14 cellular contexts compared by ENCODE assay signal in the genomic region with DNA sequence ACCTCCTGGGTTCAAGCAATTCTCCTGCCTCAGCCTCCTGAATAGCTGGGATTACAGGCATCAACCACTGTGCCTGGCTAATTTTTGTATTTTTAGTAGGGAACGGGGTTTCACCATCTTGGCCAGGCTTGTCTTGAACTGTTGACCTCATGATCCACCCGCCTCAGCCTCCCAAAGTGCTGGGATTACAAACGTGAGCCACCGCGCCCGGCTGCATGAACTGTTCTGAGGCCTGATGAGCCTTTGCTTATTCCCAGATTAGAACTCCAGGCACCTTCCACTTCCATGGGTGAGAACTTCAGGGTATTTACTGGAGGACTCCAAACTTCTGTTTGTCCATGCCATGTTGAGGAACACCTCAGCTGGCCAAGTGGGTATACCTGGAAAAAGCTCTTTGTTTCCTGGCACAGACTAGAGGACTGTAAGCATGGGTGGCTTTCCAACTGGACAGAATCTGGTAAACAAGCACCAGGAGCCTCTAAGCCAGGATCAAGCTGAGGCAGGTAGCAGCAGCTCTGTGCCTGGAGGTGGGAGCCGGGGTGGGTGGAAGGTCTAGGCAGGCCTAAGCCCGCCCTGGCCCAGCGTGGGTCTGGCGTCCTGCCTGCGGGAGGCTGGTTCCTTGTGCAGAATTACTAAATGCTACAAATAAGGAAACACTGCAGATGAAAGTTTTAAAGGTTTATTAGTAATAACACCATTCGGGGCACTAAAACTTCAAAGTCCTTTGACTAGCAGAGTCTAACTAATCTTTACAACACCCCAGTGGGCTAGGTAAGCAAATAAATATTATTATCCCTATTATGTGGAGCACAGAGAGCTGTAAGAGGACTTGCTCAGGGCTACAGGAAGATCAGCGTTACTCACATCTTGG.
DNase-seq lines count a peak whose midpoint lies in the region; ATAC-seq, FAIRE-seq and TF ChIP-seq lines count a peak whose summit lies in the region.
"Had no signal": no experiment of that assay in that cellular context is flagged by ENCODE, and none has a peak within 500 bp of the region (broad histone marks: within the 10 kb centered on the region; RNA-seq: fewer than 3 reads in every experiment).

No MANE protein-coding gene starts in this region.

- peak overlapping the region; percentile 83 for H3K27ac Mint-ChIP-seq in neural progenitor cell
- H3K27ac Mint-ChIP-seq: activated CD8-positive, alpha-beta memory T cell treated with anti-CD3 and anti-CD28 coated beads, Interleukin-2, amount 10 ng/mL, durations not matched to agents 7 days and 5 days; activated naive CD8-positive, alpha-beta T cell treated with anti-CD3 and anti-CD28 coated beads, Interleukin-2, amount 10 ng/mL, durations not matched to agents 7 days and 5 days had no signal

- no peak overlapping the region for H2BK20ac ChIP-seq in H1 (ENCODE audit: low read length)

- H4K20me1 ChIP-seq in H1 (replicated peaks in 1 of 2; ENCODE audit: control insufficient read depth in 1 of 2, insufficient read depth in 2 of 2, low read length in 2 of 2) = no peaks in the 10 kb centered on the region
- no peaks in the 10 kb centered on the region for H4K20me1 ChIP-seq in neural progenitor cell (ENCODE audit: low read depth)

- no peak overlapping the region for H3K14ac ChIP-seq in H1 (ENCODE audit: insufficient read length)

- no peak overlapping the region for H3K56ac ChIP-seq in H1 (replicated peaks; ENCODE audit: insufficient read length, low read depth, low read length)

- H2BK15ac ChIP-seq in H1 (ENCODE audit: low read length) = no peak overlapping the region

- H3K36me3 ChIP-seq in right atrium auricular region (no peaks in the 10 kb centered on the region), H1 (ENCODE audit: control insufficient read depth in 2 of 4, insufficient read depth in 4 of 4, low read length in 3 of 4) (no peaks in the 10 kb centered on the region), neural progenitor cell (no peaks in the 10 kb centered on the region), aorta (ENCODE audit: control insufficient read depth in 1 of 2, insufficient read depth in 2 of 2, low read length in 1 of 2) (no peaks in the 10 kb centered on the region), sigmoid colon (no peaks in the 10 kb centered on the region)

- H2BK12ac ChIP-seq in H1 (ENCODE audit: low read depth, low read length) = no peak overlapping the region

- H3K4ac ChIP-seq in H1 (replicated peaks; ENCODE audit: insufficient read length, low read depth, low read length) = peak overlapping the region; percentile 65

- ATAC-seq in left ventricle myocardium superior (peak; percentile 32), aorta (ENCODE audit: low FRiP score) (peak; percentile 64)
- ATAC-seq: activated CD8-positive, alpha-beta memory T cell treated with anti-CD3 and anti-CD28 coated beads, Interleukin-2, amount 10 ng/mL, durations not matched to agents 7 days and 5 days had no signal

- H3K9ac ChIP-seq in H1 (replicated peaks in 1 of 4; ENCODE audit: extremely low read depth in 1 of 4, low read depth in 3 of 4, low read length in 3 of 4) (no peak overlapping the region), neural progenitor cell (no peak overlapping the region)

- no peaks in the 10 kb centered on the region for H3K9me3 Mint-ChIP-seq in neural progenitor cell
- H3K9me3 Mint-ChIP-seq: activated naive CD8-positive, alpha-beta T cell treated with anti-CD3 and anti-CD28 coated beads, Interleukin-2, amount 10 ng/mL, durations not matched to agents 7 days and 5 days had no signal

- H3K27ac ChIP-seq in right atrium auricular region (no peak overlapping the region), H1 (ENCODE audit: low read depth, low read length) (no peak overlapping the region), neural progenitor cell (no peak overlapping the region), aorta (ENCODE audit: low read depth in 1 of 2, low read length in 2 of 2) (peak overlapping the region in 1 of 2 donors; percentile 53), sigmoid colon (peak overlapping the region in 1 of 4 donors; percentile 6)
- H3K27ac ChIP-seq: testis had no signal

- no peaks in the 10 kb centered on the region for H3K9me3 ChIP-seq in right atrium auricular region
- H3K9me3 ChIP-seq in H1 (ENCODE audit: insufficient read depth in 2 of 2, low read depth in 1 of 2, low read length in 1 of 2) = no peaks in the 10 kb centered on the region
- H3K9me3 ChIP-seq in neural progenitor cell (ENCODE audit: low read depth) = no peaks in the 10 kb centered on the region
- no peaks in the 10 kb centered on the region for H3K9me3 ChIP-seq in aorta (ENCODE audit: control insufficient read depth, low read length)
- H3K9me3 ChIP-seq in sigmoid colon = no peaks in the 10 kb centered on the region
- H3K9me3 ChIP-seq: testis had no signal

- no peak overlapping the region for H3K23ac ChIP-seq in H1 (ENCODE audit: insufficient read length)

- DNase-seq in left ventricle myocardium superior (no peak), right atrium auricular region (ENCODE audit: low spot score) (no peak), H1 (ENCODE audit: low read depth in 1 of 2, low spot score in 2 of 2) (no peak), neural progenitor cell (ENCODE audit: low spot score) (no peak), aorta (peak in 1 of 2 donors; percentile 65), inferior parietal cortex (ENCODE audit: extremely low spot score) (no peak), sigmoid colon (no peak), GDM1 (lab: John Stamatoyannopoulos, UW) (no peak)
- DNase-seq: activated CD8-positive, alpha-beta memory T cell treated with anti-CD3 and anti-CD28 coated beads, Interleukin-2, amount 10 ng/mL, durations not matched to agents 7 days and 5 days; activated naive CD8-positive, alpha-beta T cell treated with anti-CD3 and anti-CD28 coated beads, Interleukin-2, amount 10 ng/mL, durations not matched to agents 7 days and 5 days; cortex of kidney; NCI-H1930; testis had no signal

- CTCF ChIA-PET in H1 (lab: Charles Lee; ENCODE audit: partially characterized antibody) = interaction anchor here (1.5 kb wide), 1 partner anchor 18 kb away, joined by 3 read pairs; no protein-coding TSS in a partner anchor

- H4K5ac ChIP-seq in H1 (ENCODE audit: insufficient read length, low read depth, low read length) = no peak overlapping the region

- H3K79me1 ChIP-seq in H1 (ENCODE audit: low read depth, low read length) = no peaks in the 10 kb centered on the region

- intact Hi-C loops in left ventricle myocardium superior (cut with micrococcal nuclease) = no loop called here
- intact Hi-C loops in aorta (cut with DNase I) = loop anchor here in 1 of 2 donors (5.0 kb wide), 1 partner anchor 80 kb away; a partner anchor contains a TSS
- intact Hi-C loops in sigmoid colon (cut with DNase I) = no loop called here

- H3K79me2 ChIP-seq in H1 (ENCODE audit: control insufficient read depth in 1 of 2, insufficient read depth in 2 of 2, low read length in 2 of 2) = no peaks in the 10 kb centered on the region
- H3K79me2 ChIP-seq in neural progenitor cell (ENCODE audit: low read depth) = no peaks in the 10 kb centered on the region

- H3K4me1 ChIP-seq in right atrium auricular region = no peaks in the 10 kb centered on the region
- peaks cover 0 to 2% (median under 1%) of the 10 kb centered on the region in 4 experiments; a peak in 1 of 7 replicates for H3K4me1 ChIP-seq in H1 (replicated peaks in 1 of 4; ENCODE audit: control insufficient read depth in 3 of 4, insufficient read depth in 4 of 4, low read length in 3 of 4)
- peaks cover 3% of the 10 kb centered on the region for H3K4me1 ChIP-seq in neural progenitor cell
- no peaks in the 10 kb centered on the region for H3K4me1 ChIP-seq in aorta (ENCODE audit: control insufficient read depth in 1 of 2, insufficient read depth in 2 of 2, low read length in 2 of 2)
- H3K4me1 ChIP-seq in sigmoid colon = no peaks in the 10 kb centered on the region
- H3K4me1 ChIP-seq: testis had no signal

- no peak overlapping the region for H4K91ac ChIP-seq in H1 (replicated peaks; ENCODE audit: insufficient read length, low read length)

- TF ChIP-seq POLR2A in H1 (IDR thresholded peaks at IDR 0.05; ENCODE audit: control extremely low read depth in 1 of 2, low read depth in 2 of 2, low read length in 2 of 2) (no peak), sigmoid colon (IDR thresholded peaks at IDR 0.05) (no peak)

- H3F3A ChIP-seq in neural progenitor cell (ENCODE audit: low read depth) = no peaks in the 10 kb centered on the region

- no peaks in the 10 kb centered on the region for H3K27me3 ChIP-seq in right atrium auricular region
- no peaks in the 10 kb centered on the region for H3K27me3 ChIP-seq in H1 (replicated peaks in 1 of 4; ENCODE audit: control insufficient read depth in 3 of 4, extremely low read depth in 1 of 4, insufficient read depth in 3 of 4, low read length in 3 of 4)
- no peaks in the 10 kb centered on the region for H3K27me3 ChIP-seq in neural progenitor cell
- no peaks in the 10 kb centered on the region for H3K27me3 ChIP-seq in aorta (ENCODE audit: control insufficient read depth in 1 of 2, insufficient read depth in 2 of 2, low read length in 1 of 2)
- H3K27me3 ChIP-seq in sigmoid colon = no peaks in the 10 kb centered on the region
- H3K27me3 ChIP-seq: testis had no signal

- WGBS in H1 (ENCODE audit: extremely low coverage in 1 of 2, insufficient coverage in 1 of 2, insufficient read length in 1 of 2, insufficient replicate concordance in 2 of 2, low coverage in 1 of 2, low lambda C conversion rate in 2 of 2, missing lambda C conversion rate in 1 of 2), 2 experiments = 93% methylated on average over 13 of the region's 13 CpGs; no CpG with 5 or more reads in 1 of the 2 experiments
- WGBS in aorta, 2 donors = 48 to 52% methylated on average over 13 of the region's 13 CpGs
- WGBS in sigmoid colon, 2 donors = 71 to 77% methylated on average over 13 of the region's 13 CpGs

- H2AFZ ChIP-seq in H1 (ENCODE audit: low read length) (no peak overlapping the region), neural progenitor cell (replicated peaks) (no peak overlapping the region)

- no peak overlapping the region for H4K8ac ChIP-seq in H1 (ENCODE audit: extremely low read depth, insufficient read depth, low read length)

- no peaks in the 10 kb centered on the region for H3K27me3 Mint-ChIP-seq in neural progenitor cell (ENCODE audit: insufficient read depth, low read depth)
- H3K27me3 Mint-ChIP-seq: activated CD8-positive, alpha-beta memory T cell treated with anti-CD3 and anti-CD28 coated beads, Interleukin-2, amount 10 ng/mL, durations not matched to agents 7 days and 5 days; activated naive CD8-positive, alpha-beta T cell treated with anti-CD3 and anti-CD28 coated beads, Interleukin-2, amount 10 ng/mL, durations not matched to agents 7 days and 5 days had no signal

- no peak overlapping the region for H3K4me2 ChIP-seq in H1 (ENCODE audit: insufficient read depth in 1 of 2, low read depth in 2 of 2, low read length in 2 of 2)
- H3K4me2 ChIP-seq in neural progenitor cell = no peak overlapping the region

- no peak for TF ChIP-seq RAD21 in H1 (IDR thresholded peaks at IDR 0.05 in 1 of 2, conservative IDR thresholded peaks at IDR 0.05 in 1 of 2; ENCODE audit: low read depth in 2 of 2, low read length in 2 of 2)

- peaks cover 14% of the 10 kb centered on the region for H3K4me1 Mint-ChIP-seq in neural progenitor cell
- H3K4me1 Mint-ChIP-seq: activated CD8-positive, alpha-beta memory T cell treated with anti-CD3 and anti-CD28 coated beads, Interleukin-2, amount 10 ng/mL, durations not matched to agents 7 days and 5 days; activated naive CD8-positive, alpha-beta T cell treated with anti-CD3 and anti-CD28 coated beads, Interleukin-2, amount 10 ng/mL, durations not matched to agents 7 days and 5 days had no signal

- H3K23me2 ChIP-seq in H1 (ENCODE audit: low read depth, low read length) = no peaks in the 10 kb centered on the region

- no peak for TF ChIP-seq EP300 in H1 (IDR thresholded peaks at IDR 0.05; ENCODE audit: borderline replicate concordance in 1 of 2, low read depth in 2 of 2, low read length in 2 of 2)
- TF ChIP-seq EP300 in sigmoid colon (IDR thresholded peaks at IDR 0.05) = no peak

- no peak overlapping the region for H2AK5ac ChIP-seq in H1 (ENCODE audit: low read depth, low read length)

- H3K36me3 Mint-ChIP-seq in neural progenitor cell = no peaks in the 10 kb centered on the region
- H3K36me3 Mint-ChIP-seq: activated CD8-positive, alpha-beta memory T cell treated with anti-CD3 and anti-CD28 coated beads, Interleukin-2, amount 10 ng/mL, durations not matched to agents 7 days and 5 days; activated naive CD8-positive, alpha-beta T cell treated with anti-CD3 and anti-CD28 coated beads, Interleukin-2, amount 10 ng/mL, durations not matched to agents 7 days and 5 days had no signal

- H2BK120ac ChIP-seq in H1 (replicated peaks; ENCODE audit: low read depth, low read length) = no peak overlapping the region

- POLR2A ChIA-PET in H1 (lab: Charles Lee; ENCODE audit: partially characterized antibody) = no interaction called here

- H3K4me3 ChIP-seq in right atrium auricular region (no peak overlapping the region), H1 (ENCODE audit: extremely low read depth in 1 of 4, insufficient read depth in 2 of 4, low read depth in 3 of 4, low read length in 4 of 4) (no peak overlapping the region), neural progenitor cell (no peak overlapping the region), aorta (ENCODE audit: low read length in 2 of 2) (no peak overlapping the region), sigmoid colon (no peak overlapping the region)
- H3K4me3 ChIP-seq: testis had no signal

- TF ChIP-seq CTCF in right atrium auricular region (IDR thresholded peaks at IDR 0.05) (no peak), H1 (IDR thresholded peaks at IDR 0.05; ENCODE audit: control extremely low read depth in 1 of 3, insufficient read depth in 1 of 3, low read depth in 1 of 3, low read length in 3 of 3) (no peak), neural progenitor cell (IDR thresholded peaks at IDR 0.05) (no peak), sigmoid colon (IDR thresholded peaks at IDR 0.05) (no peak)

- no peak for FAIRE-seq in H1 (lab: Jason Lieb, UNC)
- FAIRE-seq: TTC549 had no signal

- no peak overlapping the region for H2BK5ac ChIP-seq in H1 (ENCODE audit: low read depth, low read length)

- no peak overlapping the region for H3K18ac ChIP-seq in H1 (ENCODE audit: extremely low read depth, low read length)

- no peak overlapping the region for H3K4me3 Mint-ChIP-seq in neural progenitor cell
- H3K4me3 Mint-ChIP-seq: activated CD8-positive, alpha-beta memory T cell treated with anti-CD3 and anti-CD28 coated beads, Interleukin-2, amount 10 ng/mL, durations not matched to agents 7 days and 5 days; activated naive CD8-positive, alpha-beta T cell treated with anti-CD3 and anti-CD28 coated beads, Interleukin-2, amount 10 ng/mL, durations not matched to agents 7 days and 5 days had no signal
